In the genomic region with DNA sequence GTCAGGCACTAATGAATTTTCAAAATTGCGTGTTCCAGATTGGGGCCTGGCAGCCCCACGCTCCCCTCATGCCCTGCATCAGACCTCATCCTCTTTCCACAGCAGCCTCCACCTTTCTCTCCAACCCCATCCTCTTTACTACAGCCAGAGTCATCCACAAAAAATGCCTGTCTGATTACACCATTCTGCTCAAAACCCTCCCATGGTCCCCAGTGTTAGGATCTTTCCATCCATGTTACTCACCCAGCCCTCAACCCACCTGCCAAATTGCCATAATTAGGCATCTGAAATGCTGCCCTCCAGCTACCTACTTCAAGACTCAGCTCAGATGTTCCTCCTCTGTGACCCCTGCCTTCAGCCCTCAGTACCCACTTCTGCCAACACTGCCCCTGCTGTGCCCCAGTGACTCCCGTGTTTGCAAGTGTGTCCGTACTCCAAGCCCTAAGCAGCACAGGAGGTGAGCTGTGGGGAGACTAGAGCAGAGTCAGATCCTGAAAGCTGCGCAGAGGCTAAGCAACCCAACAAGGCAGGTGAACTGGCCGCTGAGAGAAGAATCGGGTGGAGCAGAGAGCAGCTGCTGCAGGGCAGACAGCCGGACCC, we compare ENCODE assay signal across 1 cellular context.
TF ChIP-seq lines count a peak whose summit lies in the region.

No MANE protein-coding gene starts in this region.

TF ChIP-seq in endothelial cell of umbilical vein, 7 proteins besides CTCF, POLR2A, EP300 and RAD21:
- TF ChIP-seq JUN (IDR thresholded peaks at IDR 0.05; ENCODE audit: borderline replicate concordance, insufficient read depth, insufficient read length, low read depth) (no peak), FOS (IDR thresholded peaks at IDR 0.05; ENCODE audit: borderline replicate concordance, insufficient read depth, low read length) (no peak), MYC (IDR thresholded peaks at IDR 0.05; ENCODE audit: low read depth, low read length) (no peak), GATA2 (IDR thresholded peaks at IDR 0.05; ENCODE audit: insufficient read depth, insufficient read length, low read depth, low read length) (no peak), POLR2AphosphoS5 (IDR thresholded peaks at IDR 0.05; ENCODE audit: insufficient read depth, low read depth, low read length) (no peak), EZH2 (IDR thresholded peaks at IDR 0.05; ENCODE audit: borderline replicate concordance, low read depth, low read length, severe bottlenecking) (no peak)
- TF ChIP-seq, protein P1, sequence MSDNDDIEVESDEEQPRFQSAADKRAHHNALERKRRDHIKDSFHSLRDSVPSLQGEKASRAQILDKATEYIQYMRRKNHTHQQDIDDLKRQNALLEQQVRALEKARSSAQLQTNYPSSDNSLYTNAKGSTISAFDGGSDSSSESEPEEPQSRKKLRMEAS (IDR thresholded peaks at IDR 0.05; ENCODE audit: insufficient read depth, insufficient read length): no peak
